ENCODE assay signal across 19 cellular contexts in the genomic region with DNA sequence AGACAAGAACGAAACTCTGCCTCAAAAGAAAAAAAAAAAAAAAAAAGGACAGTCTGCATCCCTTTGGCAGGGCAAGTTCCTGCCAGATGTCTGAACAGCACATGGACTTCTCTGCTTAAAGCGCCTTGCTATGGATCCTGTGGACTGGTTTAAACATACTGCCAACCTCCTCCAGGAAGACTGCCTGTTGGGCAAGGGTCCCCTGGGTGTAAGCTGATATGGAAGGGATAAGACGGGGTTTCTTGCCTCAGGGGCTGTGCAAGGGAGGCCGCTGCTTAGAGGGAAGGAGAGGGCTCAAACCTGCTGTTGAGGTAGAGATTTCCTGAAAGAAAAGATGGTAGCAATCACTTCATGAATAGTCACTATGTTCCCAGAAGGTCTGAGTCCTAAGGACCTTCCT. TPM values are rescaled to one million over a fixed set of nuclear protein-coding genes. Genes with fewer than 3 reads are reported as not detected.
A peak's percentile ranks its signal among the peaks of the same experiment; 100 is the strongest.
DNase-seq lines count a peak whose midpoint lies in the region; ATAC-seq and TF ChIP-seq lines count a peak whose summit lies in the region.
"Had no signal": no experiment of that assay in that cellular context is flagged by ENCODE, and none has a peak within 500 bp of the region (broad histone marks: within the 10 kb centered on the region; RNA-seq: fewer than 3 reads in every experiment).

No MANE protein-coding gene starts in this region.

- H2BK12ac ChIP-seq in mesenchymal stem cell (ENCODE audit: low read length in 2 of 2), result no peak overlapping the region

- H3K27ac ChIP-seq in A673 (ENCODE audit: low read depth, low read length, poor library complexity, severe bottlenecking) (no peak overlapping the region), SK-N-MC (0 out of 2 replicates have a peak overlapping the region, but pooled peaks have one; percentile 6), mesenchymal stem cell (ENCODE audit: low read length, poor library complexity, severe bottlenecking) (no peak overlapping the region)
- H3K27ac ChIP-seq: C4-2B, Peyer's patch had no signal

- no peak overlapping the region for H3K4me2 ChIP-seq in mesenchymal stem cell (ENCODE audit: low read length, poor library complexity, severe bottlenecking)

- peak overlapping the region; percentile 79 for H4K8ac ChIP-seq in mesenchymal stem cell (ENCODE audit: low read length)

- no peak for ATAC-seq in GM21526 (IDR thresholded peaks at IDR 0.05; ENCODE audit: low FRiP score, unreplicated experiment)
- ATAC-seq: HCT116 had no signal

- no peak overlapping the region for H2AFZ ChIP-seq in mesenchymal stem cell (ENCODE audit: low read depth, low read length)

- H3K4me3 ChIP-seq in A673 (ENCODE audit: low read depth, low read length, poor library complexity, severe bottlenecking) (no peak overlapping the region), SK-N-MC (no peak overlapping the region), mesenchymal stem cell (ENCODE audit: insufficient read depth in 1 of 2, low read depth in 1 of 2, low read length in 2 of 2) (no peak overlapping the region)
- H3K4me3 ChIP-seq: Peyer's patch had no signal

- H2BK120ac ChIP-seq in mesenchymal stem cell (ENCODE audit: low read depth, low read length), result no peak overlapping the region

- no peaks in the 10 kb centered on the region for H3K36me3 ChIP-seq in A673 (ENCODE audit: insufficient read depth, low read length, poor library complexity, severe bottlenecking)
- no peaks in the 10 kb centered on the region for H3K36me3 ChIP-seq in SK-N-MC (ENCODE audit: insufficient read depth, low read length)
- H3K36me3 ChIP-seq in mesenchymal stem cell (ENCODE audit: control insufficient read depth in 1 of 2, insufficient read depth in 2 of 2, low read depth in 1 of 2, low read length in 2 of 2), result no peaks in the 10 kb centered on the region
- H3K36me3 ChIP-seq: Peyer's patch had no signal

- H2BK5ac ChIP-seq in mesenchymal stem cell (ENCODE audit: low read depth, low read length, poor library complexity, severe bottlenecking), result no peak overlapping the region

- no TSS peak for BruUV-seq in A673 (replicated peaks; lab: Mats Ljungman, UMichigan)

- H2AK5ac ChIP-seq in mesenchymal stem cell (ENCODE audit: low read length, severe bottlenecking), result no peak overlapping the region

- POLR2A ChIA-PET in A673 (lab: Charles Lee; ENCODE audit: low non-redundant PET), result interaction anchor here (0.6 kb wide), 1 partner anchor 209 kb away, joined by 29 read pairs; no protein-coding TSS in a partner anchor

- intact Hi-C loops in A673 (cut with micrococcal nuclease; ENCODE audit: unreplicated experiment), result no loop called here

- no peak overlapping the region for H3K23ac ChIP-seq in mesenchymal stem cell (ENCODE audit: low read length in 2 of 2)

- H3K4ac ChIP-seq in mesenchymal stem cell (ENCODE audit: low read depth in 1 of 2, low read length in 2 of 2), result no peak overlapping the region

- 93% methylated on average over 4 of the region's 4 CpGs for WGBS in mesenchymal stem cell

- H3K9ac ChIP-seq in SK-N-MC (ENCODE audit: insufficient read length) (no peak overlapping the region), mesenchymal stem cell (ENCODE audit: low read length) (no peak overlapping the region)

- no peak overlapping the region for H3K14ac ChIP-seq in mesenchymal stem cell (ENCODE audit: low read length in 2 of 2)

- no peak overlapping the region for H4K91ac ChIP-seq in mesenchymal stem cell (ENCODE audit: low read length)

- no peak overlapping the region for H3K18ac ChIP-seq in mesenchymal stem cell (ENCODE audit: low read depth in 1 of 2, low read length in 2 of 2)

- H3K9me3 ChIP-seq in A673 (ENCODE audit: low read depth, low read length, poor library complexity, severe bottlenecking), result no peaks in the 10 kb centered on the region
- H3K9me3 ChIP-seq in SK-N-MC (ENCODE audit: low read depth, low read length), result no peaks in the 10 kb centered on the region
- H3K9me3 ChIP-seq in mesenchymal stem cell (ENCODE audit: control insufficient read depth, low read length), result no peaks in the 10 kb centered on the region
- H3K9me3 ChIP-seq: Peyer's patch had no signal

- TF ChIP-seq CTCF in A673 (conservative IDR thresholded peaks at IDR 0.05; ENCODE audit: low read depth, low read length), result no peak

- no peak overlapping the region for H2BK15ac ChIP-seq in mesenchymal stem cell (ENCODE audit: low read depth, poor library complexity, severe bottlenecking)

- H3K4me1 ChIP-seq in A673 (ENCODE audit: insufficient read depth, low read length, poor library complexity, severe bottlenecking) (no peaks in the 10 kb centered on the region), mesenchymal stem cell (ENCODE audit: control insufficient read depth, insufficient read depth, low read depth, low read length) (peaks cover 3% of the 10 kb centered on the region)

- DNase-seq in A673 (ENCODE audit: low spot score) (peak; percentile 74), DMS 273 treated with DMSO at 0.1 percent for 48 hours (lab: John Stamatoyannopoulos, UW) (peak; percentile 39), SK-N-MC (ENCODE audit: low read depth, low spot score) (no peak), mesenchymal stem cell (no peak), activated gamma-delta T cell (lab: John Stamatoyannopoulos, UW) (no peak), midbrain (lab: John Stamatoyannopoulos, UW) (no peak)
- DNase-seq: AML-193, GF-D8, GOT3, Karpas-422, NCI-H1048, NCI-H1694, NCI-H2081 treated with DMSO at 0.1 percent for 48 hours, NCI-H226, Peyer's patch, SW 1271 had no signal

- H3K79me1 ChIP-seq in mesenchymal stem cell (replicated peaks; ENCODE audit: low read length, poor library complexity, severe bottlenecking), result no peaks in the 10 kb centered on the region

- no peaks in the 10 kb centered on the region for H3K27me3 ChIP-seq in A673 (replicated peaks; ENCODE audit: insufficient read depth, low read depth, low read length, poor library complexity)
- H3K27me3 ChIP-seq in mesenchymal stem cell (ENCODE audit: control insufficient read depth in 1 of 2, insufficient read depth in 1 of 2, low read length in 2 of 2), result peaks cover 3 to 24% of the 10 kb centered on the region in 2 experiments
- H3K27me3 ChIP-seq: Peyer's patch had no signal

- CTCF ChIA-PET in A673 (lab: Charles Lee), result interaction anchor here (0.6 kb wide), 1 partner anchor 835 kb away, joined by 3 read pairs; no protein-coding TSS in a partner anchor

RNA-seq across cellular contexts. Expression of a gene that starts 22.2 kb away (rescaled TPM):
- total RNA-seq in A673 (2021), result 37.3 and 41.8 TPM in 2 replicates
- polyA plus RNA-seq in mesenchymal stem cell (2013, experiment 1 of 2), result 3.8 TPM
- 4.1 TPM for polyA plus RNA-seq in mesenchymal stem cell (2013, experiment 2 of 2)

Comparison
In these comparisons a context has a peak if more than half of its experiments do, and no peak if none do; other contexts are left out.
1. DNase-seq: peak in A673 (single experiment) and DMS 273 treated with DMSO at 0.1 percent for 48 hours (single experiment); none in SK-N-MC (single experiment), mesenchymal stem cell (single experiment), activated gamma-delta T cell (single experiment) and midbrain (single experiment).